13 cellular contexts compared by ENCODE assay signal in the genomic region with DNA sequence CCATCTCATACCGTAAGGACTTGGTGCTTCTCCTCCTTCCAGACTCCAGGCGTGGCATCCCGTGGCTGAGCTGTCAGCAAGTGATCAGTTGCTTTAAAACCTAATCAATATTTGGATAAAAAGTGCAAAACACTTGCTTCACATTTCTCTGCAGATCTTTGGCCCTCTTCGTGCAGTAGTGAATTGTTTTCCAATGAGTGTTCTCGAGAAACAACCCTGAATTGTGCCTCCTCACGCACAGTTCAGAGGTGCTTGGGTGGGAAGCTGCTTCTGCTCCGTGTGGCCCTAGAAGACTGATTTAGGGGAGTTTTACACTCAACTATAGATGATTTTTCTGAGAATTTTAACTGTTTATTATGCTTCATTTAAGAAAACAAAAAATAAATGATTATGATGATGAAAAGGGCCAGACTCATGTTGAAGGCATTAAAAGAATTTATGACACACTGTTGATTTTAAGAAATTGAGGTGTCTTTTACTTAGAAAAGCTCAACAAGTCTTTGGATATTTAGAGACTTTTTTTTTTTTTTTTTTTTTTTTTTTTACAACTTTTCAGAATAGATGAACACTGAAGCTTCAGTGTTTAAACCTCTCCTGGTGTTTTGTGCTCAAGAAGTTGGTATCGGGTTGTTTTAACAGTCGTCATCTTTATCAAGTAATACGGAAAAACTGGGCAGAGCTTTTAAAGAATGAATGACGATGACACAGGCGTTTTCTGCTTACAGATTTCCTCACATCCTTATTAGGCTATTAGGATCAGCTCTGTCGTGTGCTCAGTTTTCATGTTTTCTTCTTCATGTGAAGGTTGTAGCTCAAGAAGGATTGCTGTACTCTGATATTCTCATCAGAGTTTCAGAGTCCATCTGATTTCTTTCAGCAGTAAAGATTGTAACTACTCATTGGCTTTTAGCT. TPM values are rescaled to one million over a fixed set of nuclear protein-coding genes. Genes with fewer than 3 reads are reported as not detected.
A peak's percentile ranks its signal among the peaks of the same experiment; 100 is the strongest.
DNase-seq lines count a peak whose midpoint lies in the region; ATAC-seq, FAIRE-seq and TF ChIP-seq lines count a peak whose summit lies in the region.
"Had no signal": no experiment of that assay in that cellular context is flagged by ENCODE, and none has a peak within 500 bp of the region (broad histone marks: within the 10 kb centered on the region; RNA-seq: fewer than 3 reads in every experiment).

No MANE protein-coding gene starts in this region.

- peak; percentile 9 for FAIRE-seq in astrocyte (lab: Jason Lieb, UNC)
- FAIRE-seq: D721Med had no signal

- no peaks in the 10 kb centered on the region for H3K9me3 Mint-ChIP-seq in astrocyte (ENCODE audit: unreplicated experiment)
- H3K9me3 Mint-ChIP-seq: stimulated activated naive CD8-positive, alpha-beta T cell treated with anti-CD3 and anti-CD28 coated beads, Interleukin-15, amount 100 ng/mL, for 72 hours had no signal

- intact Hi-C loops in right cardiac atrium (cut with DNase I), result no loop called here

- no peak for TF ChIP-seq CTCF in astrocyte (IDR thresholded peaks at IDR 0.05; ENCODE audit: insufficient read depth, low read depth, low read length)
- TF ChIP-seq CTCF in smooth muscle cell (IDR thresholded peaks at IDR 0.05; ENCODE audit: borderline replicate concordance, insufficient read depth, poor library complexity, severe bottlenecking), result no peak

- H3K27me3 ChIP-seq in astrocyte (ENCODE audit: insufficient read depth, low read length) (no peaks in the 10 kb centered on the region), right cardiac atrium (ENCODE audit: control insufficient read depth, insufficient read depth) (no peaks in the 10 kb centered on the region), smooth muscle cell (ENCODE audit: low read depth) (no peaks in the 10 kb centered on the region)

- H3K79me2 ChIP-seq in astrocyte (ENCODE audit: insufficient read depth, low read length) (peaks cover 20% of the 10 kb centered on the region), smooth muscle cell (ENCODE audit: low read depth) (no peaks in the 10 kb centered on the region)

- peaks cover 27% of the 10 kb centered on the region for H3K4me1 Mint-ChIP-seq in astrocyte (ENCODE audit: low read depth, unreplicated experiment)

- DNase-seq in EH (ENCODE audit: low read depth) (peak; percentile 68), astrocyte (ENCODE audit: low read depth) (peak; percentile 72), right cardiac atrium (no peak), smooth muscle cell (lab: John Stamatoyannopoulos, UW; ENCODE audit: unreplicated experiment) (no peak), ecto neural progenitor cell (ENCODE audit: low spot score) (no peak), erythroblast (lab: John Stamatoyannopoulos, UW) (no peak), iPS-NIHi7 (ENCODE audit: extremely low spot score) (no peak)
- no peak for DNase-seq in activated naive CD4-positive, alpha-beta T cell (lab: John Stamatoyannopoulos, UW)
- DNase-seq: stimulated activated naive CD8-positive, alpha-beta T cell treated with anti-CD3 and anti-CD28 coated beads, Interleukin-15, amount 100 ng/mL, for 72 hours had no signal

- H3K4me1 ChIP-seq in astrocyte (ENCODE audit: insufficient read depth, low read length) (peaks cover 25% of the 10 kb centered on the region), right cardiac atrium (ENCODE audit: control insufficient read depth, insufficient read depth, low read length) (peaks cover 4% of the 10 kb centered on the region), smooth muscle cell (ENCODE audit: low read depth) (no peaks in the 10 kb centered on the region)

- H3K9me3 ChIP-seq in astrocyte (ENCODE audit: insufficient read depth, low read depth, low read length) (no peaks in the 10 kb centered on the region), right cardiac atrium (ENCODE audit: control insufficient read depth, low read length) (no peaks in the 10 kb centered on the region), smooth muscle cell (replicated peaks; ENCODE audit: low read depth) (no peaks in the 10 kb centered on the region)

- H3K27me3 Mint-ChIP-seq in astrocyte (ENCODE audit: low read depth, unreplicated experiment), result no peaks in the 10 kb centered on the region
- H3K27me3 Mint-ChIP-seq: stimulated activated naive CD8-positive, alpha-beta T cell treated with anti-CD3 and anti-CD28 coated beads, Interleukin-15, amount 100 ng/mL, for 72 hours had no signal

- H3K4me3 Mint-ChIP-seq in astrocyte (ENCODE audit: unreplicated experiment), result peak overlapping the region; percentile 4
- H3K4me3 Mint-ChIP-seq: stimulated activated naive CD8-positive, alpha-beta T cell treated with anti-CD3 and anti-CD28 coated beads, Interleukin-15, amount 100 ng/mL, for 72 hours had no signal

- no peaks in the 10 kb centered on the region for H3F3A ChIP-seq in smooth muscle cell (ENCODE audit: low read depth)

- peaks cover 17% of the 10 kb centered on the region for H3K36me3 Mint-ChIP-seq in astrocyte (ENCODE audit: low read depth, unreplicated experiment)

- peaks cover 24% of the 10 kb centered on the region for H3K36me3 ChIP-seq in astrocyte (ENCODE audit: insufficient read depth, low read length)
- H3K36me3 ChIP-seq in smooth muscle cell (ENCODE audit: low read depth), result peaks cover 18% of the 10 kb centered on the region

- H3K4me2 ChIP-seq in astrocyte (ENCODE audit: low read length) (peak overlapping the region; percentile 75), smooth muscle cell (peak overlapping the region; percentile 55)
- H3K4me2 ChIP-seq: KMS-11 had no signal

- H4K20me1 ChIP-seq in astrocyte (ENCODE audit: insufficient read depth, low read length) (no peaks in the 10 kb centered on the region), smooth muscle cell (ENCODE audit: low read depth) (peaks cover 4% of the 10 kb centered on the region)

- H3K9ac ChIP-seq in astrocyte (ENCODE audit: low read length) (peak overlapping the region; percentile 81), smooth muscle cell (ENCODE audit: low read depth) (peak overlapping the region; percentile 78)
- H3K9ac ChIP-seq: KMS-11 had no signal

- peak overlapping the region; percentile 97 for H3K27ac Mint-ChIP-seq in astrocyte (ENCODE audit: unreplicated experiment)
- H3K27ac Mint-ChIP-seq: stimulated activated naive CD8-positive, alpha-beta T cell treated with anti-CD3 and anti-CD28 coated beads, Interleukin-15, amount 100 ng/mL, for 72 hours had no signal

- H3K27ac ChIP-seq in astrocyte (ENCODE audit: low read depth, low read length) (peak overlapping the region; percentile 98), right cardiac atrium (ENCODE audit: low read length) (peak overlapping the region; percentile 79), smooth muscle cell (ENCODE audit: low read depth) (peak overlapping the region; percentile 93)
- H3K27ac ChIP-seq: KMS-11 had no signal

- WGBS in right cardiac atrium, result 51% methylated on average over 13 of the region's 13 CpGs
- WGBS in smooth muscle cell (ENCODE audit: low lambda C conversion rate), result 70% methylated on average over 13 of the region's 13 CpGs

- no peak for ATAC-seq in right cardiac atrium
- ATAC-seq: stimulated activated naive CD8-positive, alpha-beta T cell treated with anti-CD3 and anti-CD28 coated beads, Interleukin-15, amount 100 ng/mL, for 72 hours had no signal

- no peak overlapping the region for H2AFZ ChIP-seq in astrocyte (ENCODE audit: low read depth, low read length)
- H2AFZ ChIP-seq in smooth muscle cell (ENCODE audit: low read depth), result no peak overlapping the region

- H3K4me3 ChIP-seq in astrocyte (ENCODE audit: insufficient read depth, low read depth, low read length), result peak overlapping the region; percentile 2
- no peak overlapping the region for H3K4me3 ChIP-seq in right cardiac atrium (ENCODE audit: low read length)
- H3K4me3 ChIP-seq in smooth muscle cell, result no peak overlapping the region

- TF ChIP-seq POLR2A in erythroblast (IDR thresholded peaks at IDR 0.05; ENCODE audit: low read length), result no peak

RNA-seq across cellular contexts. Expression of a gene that starts 39.5 kb away (rescaled TPM):
- total RNA-seq in astrocyte, result 0.43 TPM in 1 of 2 replicates, not detected in the other
- under 1 TPM in 1 of 4 donors, not detected in 3; 0.48 TPM for total RNA-seq in right cardiac atrium
- polyA plus RNA-seq in right cardiac atrium, result 0.25 TPM
- total RNA-seq in smooth muscle cell, result 1.0 TPM in 1 of 2 replicates, not detected in the other
- 4.4 and 6.1 TPM in 2 replicates for polyA plus RNA-seq in smooth muscle cell
- total RNA-seq: NCI-H460, SK-MEL-5 had no signal

Comparison
In these comparisons a context has a peak if more than half of its experiments do, and no peak if none do; other contexts are left out.
1. DNase-seq: peak in EH (single experiment) and astrocyte (single experiment); none in right cardiac atrium (0 of 3), smooth muscle cell (single experiment), ecto neural progenitor cell (single experiment), erythroblast (0 of 2), iPS-NIHi7 (single experiment) and activated naive CD4-positive, alpha-beta T cell (0 of 4).
2. Peak in every context shown above with its lines, with median percentiles within 50 percentile points of each other: H3K27ac ChIP-seq.